Comparison of ENCODE assay signal across 9 cellular contexts in the genomic region with DNA sequence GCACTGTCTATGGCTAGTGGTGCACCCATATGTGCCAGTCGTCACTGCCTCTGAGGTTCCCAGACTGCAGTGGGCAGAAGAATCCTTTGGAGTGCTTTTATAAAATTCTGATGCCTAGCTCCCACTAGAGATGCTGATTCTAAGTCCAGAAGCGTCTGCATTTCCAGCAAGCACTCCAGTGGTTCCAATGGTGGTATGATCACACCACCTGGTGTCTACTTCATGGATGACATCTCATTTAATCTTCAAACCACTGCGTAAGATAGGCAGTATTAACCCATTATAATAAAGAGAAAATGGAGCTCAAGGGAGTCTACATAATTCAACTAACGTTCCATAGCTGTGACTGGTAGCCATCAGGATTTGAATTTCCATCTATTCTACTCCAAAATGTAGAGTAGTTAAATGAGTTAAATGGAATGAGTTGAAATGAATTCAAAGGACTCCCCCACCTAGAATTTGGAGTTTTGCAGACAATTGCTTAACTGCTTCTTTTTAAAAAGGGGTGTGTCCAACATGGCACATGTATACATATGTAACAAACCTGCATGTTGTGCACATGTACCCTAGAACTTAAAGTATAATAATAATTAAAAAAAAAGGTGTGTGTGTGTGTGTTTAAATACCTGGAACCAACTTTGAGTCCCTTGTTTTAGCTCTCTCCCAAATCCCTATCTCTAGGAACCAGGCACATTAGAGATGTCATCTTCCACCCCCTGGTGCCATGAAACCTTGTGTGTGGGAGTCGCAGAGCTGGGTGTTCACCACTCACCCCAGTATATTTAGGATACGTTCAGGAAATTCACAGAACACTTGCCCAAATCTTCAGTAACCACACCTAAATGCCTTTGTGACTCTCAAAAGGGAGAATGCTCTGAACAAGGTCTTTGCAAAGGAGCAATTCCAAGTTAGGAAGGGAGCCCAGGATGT. TPM values are rescaled to one million over a fixed set of nuclear protein-coding genes. Genes with fewer than 3 reads are reported as not detected.
DNase-seq lines count a peak whose midpoint lies in the region; ATAC-seq, FAIRE-seq and TF ChIP-seq lines count a peak whose summit lies in the region.
"Had no signal": no experiment of that assay in that cellular context is flagged by ENCODE, and none has a peak within 500 bp of the region (broad histone marks: within the 10 kb centered on the region; RNA-seq: fewer than 3 reads in every experiment).

No MANE protein-coding gene starts in this region.

- no peak overlapping the region for H3K4me2 ChIP-seq in GM12878 (ENCODE audit: control insufficient read depth, insufficient read depth)

- H3K4me1 Mint-ChIP-seq in CD4-positive, alpha-beta memory T cell: no peaks in the 10 kb centered on the region

- H3K9ac ChIP-seq in GM12878 (ENCODE audit: control insufficient read depth, insufficient read depth, low read length): no peak overlapping the region

- no peak for TF ChIP-seq POLR2A in GM12878 (IDR thresholded peaks at IDR 0.05; ENCODE audit: low read depth, low read length)

- peaks cover 3 to 4% of the 10 kb centered on the region in 2 donors for H3K36me3 Mint-ChIP-seq in CD4-positive, alpha-beta memory T cell

- ATAC-seq in GM12878 (peak; percentile 92), left colon (peak; percentile 98), aorta (ENCODE audit: low FRiP score) (peak; percentile 75), HG03095 (IDR thresholded peaks at IDR 0.05; ENCODE audit: unreplicated experiment) (no peak), HG03439 (IDR thresholded peaks at IDR 0.05; ENCODE audit: unreplicated experiment) (no peak)

- H3K9me3 Mint-ChIP-seq in CD4-positive, alpha-beta memory T cell: peaks cover 0 to 17% (median 8%) of the 10 kb centered on the region in 8 donors

- no peak overlapping the region for H3K27ac ChIP-seq in CD4-positive, alpha-beta memory T cell (ENCODE audit: low read depth, low read length)
- H3K27ac ChIP-seq in GM12878 (ENCODE audit: control insufficient read depth, insufficient read depth): no peak overlapping the region
- no peak overlapping the region for H3K27ac ChIP-seq in aorta (ENCODE audit: low read depth in 1 of 2, low read length in 2 of 2)
- H3K27ac ChIP-seq: SJCRH30 had no signal

- no peaks in the 10 kb centered on the region for H3K4me1 ChIP-seq in CD4-positive, alpha-beta memory T cell (ENCODE audit: insufficient read depth, low read length)
- H3K4me1 ChIP-seq in GM12878 (ENCODE audit: control insufficient read depth, insufficient read depth, low read length) (no peaks in the 10 kb centered on the region), aorta (ENCODE audit: control insufficient read depth in 1 of 2, insufficient read depth in 2 of 2, low read length in 2 of 2) (no peaks in the 10 kb centered on the region)
- H3K4me1 ChIP-seq: SJCRH30 had no signal

- H3K27me3 Mint-ChIP-seq in CD4-positive, alpha-beta memory T cell: peaks cover 14 to 31% of the 10 kb centered on the region in 2 donors

- no peak overlapping the region for H3K27ac Mint-ChIP-seq in CD4-positive, alpha-beta memory T cell

- no peaks in the 10 kb centered on the region for H3K27me3 ChIP-seq in CD4-positive, alpha-beta memory T cell (ENCODE audit: insufficient read depth, low read length)
- H3K27me3 ChIP-seq in GM12878 (replicated peaks in 1 of 2; ENCODE audit: control insufficient read depth in 2 of 2, insufficient read depth in 2 of 2, low read length in 1 of 2): no peaks in the 10 kb centered on the region
- no peaks in the 10 kb centered on the region for H3K27me3 ChIP-seq in aorta (ENCODE audit: control insufficient read depth in 1 of 2, insufficient read depth in 2 of 2, low read length in 1 of 2)
- H3K27me3 ChIP-seq: SJCRH30 had no signal

- TF ChIP-seq EP300 in GM12878 (IDR thresholded peaks at IDR 0.05; ENCODE audit: borderline replicate concordance in 1 of 2, control insufficient read depth in 1 of 2, low read depth in 2 of 2, low read length in 2 of 2): no peak

- POLR2A ChIA-PET in CD4-positive, alpha-beta memory T cell (lab: Charles Lee; ENCODE audit: partially characterized antibody): interaction anchor here (0.7 kb wide), 1 partner anchor 81 kb away, joined by 3 read pairs; no protein-coding TSS in a partner anchor
- POLR2A ChIA-PET in GM12878 (lab: Charles Lee): no interaction called here

- peaks cover 0 to 3% of the 10 kb centered on the region in 2 donors for H3K9me3 ChIP-seq in CD4-positive, alpha-beta memory T cell (ENCODE audit: control insufficient read depth in 1 of 2, low read length in 2 of 2)
- H3K9me3 ChIP-seq in GM12878 (replicated peaks; ENCODE audit: control insufficient read depth, insufficient read depth, low read length) (peaks cover 3% of the 10 kb centered on the region; the same call in 1 of the 3 replicates), aorta (ENCODE audit: control insufficient read depth, low read length) (peaks cover 4% of the 10 kb centered on the region)
- H3K9me3 ChIP-seq: SJCRH30 had no signal

- H4K20me1 ChIP-seq in GM12878 (ENCODE audit: control insufficient read depth, insufficient read depth): no peaks in the 10 kb centered on the region

- TF ChIP-seq CTCF in GM12875 (IDR thresholded peaks at IDR 0.05; ENCODE audit: borderline replicate concordance, insufficient read depth, low read depth, low read length) (peak; percentile 46; the same call in 1 of the 2 replicates), GM12878 (IDR thresholded peaks at IDR 0.05 in 2 of 3, conservative IDR thresholded peaks at IDR 0.05 in 1 of 3; ENCODE audit: control insufficient read depth in 2 of 3, extremely low read depth in 1 of 3, insufficient read depth in 1 of 3, low read depth in 3 of 3, low read length in 3 of 3) (peak; percentile 35 to 79 (median 41); a peak in 5 of 6 replicates)

- no peak overlapping the region for H3K4me3 Mint-ChIP-seq in CD4-positive, alpha-beta memory T cell

- no peak overlapping the region for H3K4me3 ChIP-seq in CD4-positive, alpha-beta memory T cell (ENCODE audit: low read length in 2 of 2)
- H3K4me3 ChIP-seq in GM12875 (ENCODE audit: low read depth, low read length) (no peak overlapping the region), GM12878 (no peak overlapping the region), aorta (ENCODE audit: low read length in 2 of 2) (no peak overlapping the region)
- H3K4me3 ChIP-seq: SJCRH30 had no signal

- CTCF ChIA-PET in CD4-positive, alpha-beta memory T cell (lab: Charles Lee; ENCODE audit: partially characterized antibody): interaction anchor here (0.6 to 4.5 kb wide), 27 partner anchors 9 to 228 kb away, joined by 3 to 90 read pairs (median 5); no protein-coding TSS in a partner anchor
- CTCF ChIA-PET in GM12878 (lab: Yijun Ruan, JAX): interaction anchor here (0.6 to 7.1 kb wide), 59 partner anchors 8 to 905 kb away, joined by 3 to 233 read pairs (median 4); no protein-coding TSS in a partner anchor

- H3K36me3 ChIP-seq in CD4-positive, alpha-beta memory T cell (ENCODE audit: insufficient read depth, low read length): no peaks in the 10 kb centered on the region
- H3K36me3 ChIP-seq in GM12878 (ENCODE audit: control insufficient read depth in 2 of 2, insufficient read depth in 2 of 2, low read length in 1 of 2) (no peaks in the 10 kb centered on the region), aorta (ENCODE audit: control insufficient read depth in 1 of 2, insufficient read depth in 2 of 2, low read length in 1 of 2) (no peaks in the 10 kb centered on the region)
- H3K36me3 ChIP-seq: SJCRH30 had no signal

- peak; percentile 44 for FAIRE-seq in GM12878 (lab: Jason Lieb, UNC)

- 2% methylated on average over 6 of the region's 6 CpGs for WGBS in GM12878 (ENCODE audit: insufficient coverage, insufficient replicate concordance, low lambda C conversion rate, missing lambda C conversion rate)
- 55 to 60% methylated on average over 6 of the region's 6 CpGs for WGBS in aorta, 2 donors

- SMC1A ChIA-PET in GM12878 (lab: Charles Lee; ENCODE audit: uncharacterized antibody, unreplicated experiment): interaction anchor here (0.6 to 6.9 kb wide), 33 partner anchors 8 to 903 kb away, joined by 3 to 167 read pairs (median 5); no protein-coding TSS in a partner anchor

- H3K79me2 ChIP-seq in GM12878 (ENCODE audit: control insufficient read depth, insufficient read depth, low read length): no peaks in the 10 kb centered on the region

- peak; percentile 95 for TF ChIP-seq RAD21 in GM12878 (IDR thresholded peaks at IDR 0.05; ENCODE audit: insufficient read depth, low read depth, low read length)

- RAD21 ChIA-PET in GM12878 (lab: Charles Lee; ENCODE audit: unreplicated experiment): interaction anchor here (0.6 to 7.5 kb wide), 36 partner anchors 8 to 905 kb away, joined by 3 to 148 read pairs (median 4); no protein-coding TSS in a partner anchor

- no peak overlapping the region for H2AFZ ChIP-seq in GM12878 (ENCODE audit: control insufficient read depth, low read depth, low read length)

- BruUV-seq in GM12878 (replicated peaks; lab: Mats Ljungman, UMichigan): no TSS peak

- in situ Hi-C loops in GM12878 (cut with MboI): loop anchor here (5.0 kb wide), 1 partner anchor 76 kb away; no protein-coding TSS in a partner anchor

- intact Hi-C loops in CD4-positive, alpha-beta memory T cell (cut with micrococcal nuclease): loop anchor here (1.0 kb wide), 1 partner anchor 81 kb away; no protein-coding TSS in a partner anchor
- intact Hi-C loops in GM12878 (cut with micrococcal nuclease; ENCODE audit: unreplicated experiment): loop anchor here (1.0 to 5.0 kb wide), 4 partner anchors 81 to 206 kb away; no protein-coding TSS in a partner anchor
- intact Hi-C loops in left colon (cut with DNase I, micrococcal nuclease): loop anchor here in 1 of 2 donors (10.0 kb wide), 1 partner anchor 79 kb away; no protein-coding TSS in a partner anchor
- intact Hi-C loops in aorta (cut with DNase I): no loop called here

- DNase-seq in CD4-positive, alpha-beta memory T cell: peak; percentile 39 to 50 (median 48)
- DNase-seq in NCI-H2196 treated with DMSO at 0.1 percent for 48 hours (lab: John Stamatoyannopoulos, UW; ENCODE audit: unreplicated experiment) (peak; percentile 15), GM12878 (ENCODE audit: low read depth, low spot score) (no peak), left colon (no peak), aorta (no peak)

RNA-seq across cellular contexts. Expression of a gene that starts 14.1 kb away (rescaled TPM):
- total RNA-seq in CD4-positive, alpha-beta memory T cell: not detected
- not detected for polyA plus RNA-seq in CD4-positive, alpha-beta memory T cell
- total RNA-seq in GM12878 (2013; cell fraction: nucleolus; rRNA removed): 0.17 and 0.71 TPM in 2 replicates
- total RNA-seq in GM12878 (2014; rRNA removed): 2.0 and 2.9 TPM in 2 replicates
- total RNA-seq in GM12878 (2014; rRNA removed; fragmentation: Illumina TruSeq; extraction: Trizol): 5.4 and 6.5 TPM in 2 replicates
- 4.5 and 5.7 TPM in 2 replicates for total RNA-seq in GM12878 (2021)
- 0.12 TPM for polyA plus RNA-seq in GM12878 (2011; ENCODE audit: low read depth)
- polyA plus RNA-seq in GM12878 (2011; rRNA removed): 0.37 and 0.50 TPM in 2 replicates
- polyA plus RNA-seq in GM12878 (2011; cell fraction: cytosol; rRNA removed): 0.15 and 0.16 TPM in 2 replicates
- 0.48 and 0.58 TPM in 2 replicates for polyA plus RNA-seq in GM12878 (2011; cell fraction: nucleus; rRNA removed)
- 0.15 and 0.51 TPM in 2 replicates for polyA plus RNA-seq in GM12878 (2012)
- polyA plus RNA-seq in GM12878 (2014; fragmentation: Illumina TruSeq; extraction: Trizol): 5.8 and 11.7 TPM in 2 replicates
- 1 to 10 TPM; 4.4 to 5.1 TPM for polyA plus RNA-seq in GM12878 (2014; fragmentation: Nextera tagmentation; extraction: Ambion mirVana)
- polyA plus RNA-seq in GM12878 (2014; rRNA removed): 2.2 and 3.3 TPM in 2 replicates
- 1 to 10 TPM; 6.2 to 6.3 TPM for polyA plus RNA-seq in GM12878 (2016; fragmentation: Nextera tagmentation; extraction: Ambion mirVana)
- 0.29 and 0.31 TPM in 2 replicates for polyA minus RNA-seq in GM12878 (2011; rRNA and poly(A)+ RNA removed)
- polyA minus RNA-seq in GM12878 (2011; cell fraction: cytosol; rRNA and poly(A)+ RNA removed): 0.27 and 0.31 TPM in 2 replicates
- 0.36 and 0.38 TPM in 2 replicates for polyA minus RNA-seq in GM12878 (2011; cell fraction: nucleus; rRNA and poly(A)+ RNA removed)
- 10 to 100 TPM; 33.2 to 98.0 TPM for total RNA-seq in left colon
- 10 to 100 TPM; 14.2 to 29.0 TPM for total RNA-seq in aorta
- 10 to 100 TPM in 1 of 2 donors, 1 to 10 TPM in 1; 3.4 to 21.0 TPM for polyA plus RNA-seq in aorta

RNA-seq across cellular contexts. Expression of a gene that starts 40.6 kb away (rescaled TPM):
- not detected for total RNA-seq in CD4-positive, alpha-beta memory T cell
- 1 to 10 TPM in 1 of 2 donors, under 1 TPM in 1; 0.91 to 1.3 TPM for polyA plus RNA-seq in CD4-positive, alpha-beta memory T cell
- 1.8 and 2.9 TPM in 2 replicates for total RNA-seq in GM12878 (2013; cell fraction: nucleolus; rRNA removed)
- 0.98 and 1.3 TPM in 2 replicates for total RNA-seq in GM12878 (2014; rRNA removed)
- 1.6 TPM in 2 replicates for total RNA-seq in GM12878 (2014; rRNA removed; fragmentation: Illumina TruSeq; extraction: Trizol)
- total RNA-seq in GM12878 (2021): 1.4 and 1.7 TPM in 2 replicates
- 0.18 TPM for polyA plus RNA-seq in GM12878 (2011; ENCODE audit: low read depth)
- polyA plus RNA-seq in GM12878 (2011; rRNA removed): 9.2 and 15.1 TPM in 2 replicates
- polyA plus RNA-seq in GM12878 (2011; cell fraction: cytosol; rRNA removed): 4.4 and 6.0 TPM in 2 replicates
- polyA plus RNA-seq in GM12878 (2011; cell fraction: nucleus; rRNA removed): 4.7 and 5.0 TPM in 2 replicates
- polyA plus RNA-seq in GM12878 (2012): 0.32 and 0.37 TPM in 2 replicates
- polyA plus RNA-seq in GM12878 (2014; fragmentation: Illumina TruSeq; extraction: Trizol): 2.4 and 3.5 TPM in 2 replicates
- polyA plus RNA-seq in GM12878 (2014; fragmentation: Nextera tagmentation; extraction: Ambion mirVana): under 1 TPM; 0.53 to 0.62 TPM
- 1.2 and 2.5 TPM in 2 replicates for polyA plus RNA-seq in GM12878 (2014; rRNA removed)
- polyA plus RNA-seq in GM12878 (2016; fragmentation: Nextera tagmentation; extraction: Ambion mirVana): 1 to 10 TPM; 1.6 TPM
- polyA minus RNA-seq in GM12878 (2011; rRNA and poly(A)+ RNA removed): 3.4 and 4.3 TPM in 2 replicates
- 3.2 and 4.4 TPM in 2 replicates for polyA minus RNA-seq in GM12878 (2011; cell fraction: cytosol; rRNA and poly(A)+ RNA removed)
- 3.1 and 6.1 TPM in 2 replicates for polyA minus RNA-seq in GM12878 (2011; cell fraction: nucleus; rRNA and poly(A)+ RNA removed)
- total RNA-seq in left colon: 1 to 10 TPM; 1.2 to 2.5 TPM
- 10 to 100 TPM; 10.2 to 28.6 TPM for total RNA-seq in aorta
- polyA plus RNA-seq in aorta: 10 to 100 TPM in 1 of 2 donors, 1 to 10 TPM in 1; 5.5 to 11.6 TPM

Comparison
In these comparisons a context has a peak if more than half of its experiments do, and no peak if none do; other contexts are left out.
1. DNase-seq: peak in CD4-positive, alpha-beta memory T cell (5 of 5) and NCI-H2196 treated with DMSO at 0.1 percent for 48 hours (single experiment); none in GM12878 (single experiment), left colon (0 of 2) and aorta (0 of 2).
2. ATAC-seq: peak in GM12878 (single experiment), left colon (single experiment) and aorta (single experiment); none in HG03095 (single experiment) and HG03439 (single experiment).
3. intact Hi-C loops: an anchor here in CD4-positive, alpha-beta memory T cell (1.0 kb wide) and GM12878 (1.0 to 5.0 kb wide); none called in aorta.